8 cellular contexts compared by ENCODE assay signal in the genomic region with DNA sequence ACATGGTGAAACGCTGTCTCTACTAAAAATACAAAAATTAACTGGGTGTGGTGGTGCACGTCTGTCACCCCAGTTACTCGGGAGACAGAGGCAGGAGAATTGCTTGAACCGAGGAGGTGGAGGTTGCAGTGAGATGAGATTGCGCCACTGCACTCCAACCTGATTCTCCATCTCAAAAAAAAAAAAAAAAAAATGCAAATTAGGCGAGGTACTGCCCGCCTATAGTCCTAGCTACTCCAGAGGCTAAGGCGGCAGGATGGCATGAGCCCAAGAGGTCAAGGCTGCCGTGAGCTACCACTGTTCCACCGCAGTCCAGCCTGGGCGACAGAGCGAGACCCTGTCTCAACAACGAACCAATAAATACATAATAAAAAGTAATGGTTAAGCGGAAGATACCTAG.
DNase-seq lines count a peak whose midpoint lies in the region; ATAC-seq and TF ChIP-seq lines count a peak whose summit lies in the region.

No MANE protein-coding gene starts in this region.

- no peak for TF ChIP-seq CTCF in fibroblast of mammary gland (conservative IDR thresholded peaks at IDR 0.05; ENCODE audit: control insufficient read depth, insufficient read depth, low read depth, low read length)
- no peak for TF ChIP-seq CTCF in GM13976 (IDR thresholded peaks at IDR 0.05; ENCODE audit: borderline replicate concordance, control extremely low read depth, extremely low read depth, insufficient read depth, missing control alignments)

- in situ Hi-C loops in GM13976 (cut with MboI; ENCODE audit: low sequenced_read_pairs, unreplicated experiment) = no loop called here

- H3K4me3 ChIP-seq in fibroblast of mammary gland (ENCODE audit: control insufficient read depth, low read depth, low read length) (peak overlapping the region; percentile 72), skin epidermis (peak overlapping the region in 6 of 7 experiments; percentile 54 to 93 (median 85))

- no peak for ATAC-seq in HG03175 (IDR thresholded peaks at IDR 0.05; ENCODE audit: unreplicated experiment)

- DNase-seq in NCI-H2227 (lab: John Stamatoyannopoulos, UW; ENCODE audit: unreplicated experiment) (peak; percentile 33), NCI-H2227 treated with DMSO at 0.1 percent for 48 hours (lab: John Stamatoyannopoulos, UW) (no peak), RPMI8226 (peak; percentile 58), fibroblast of mammary gland (ENCODE audit: low read depth) (no peak), GM13976 (ENCODE audit: low spot score) (no peak)
- no peak for DNase-seq in activated CD8-positive, alpha-beta memory T cell treated with anti-CD3 and anti-CD28 coated beads, Interleukin-2, amount 50 U/mL, for 48 hours

- peak overlapping the region in 17 of 21 experiments; percentile 84 to 99 (median 96) for H3K27ac ChIP-seq in skin epidermis

Comparison
In these comparisons a context has a peak if more than half of its experiments do, and no peak if none do; other contexts are left out.
1. DNase-seq: peak in NCI-H2227 (single experiment) and RPMI8226 (single experiment); none in NCI-H2227 treated with DMSO at 0.1 percent for 48 hours (single experiment), fibroblast of mammary gland (single experiment), activated CD8-positive, alpha-beta memory T cell treated with anti-CD3 and anti-CD28 coated beads, Interleukin-2, amount 50 U/mL, for 48 hours (single experiment) and GM13976 (single experiment).